ENCODE assay signal across 17 cellular contexts in the genomic region with DNA sequence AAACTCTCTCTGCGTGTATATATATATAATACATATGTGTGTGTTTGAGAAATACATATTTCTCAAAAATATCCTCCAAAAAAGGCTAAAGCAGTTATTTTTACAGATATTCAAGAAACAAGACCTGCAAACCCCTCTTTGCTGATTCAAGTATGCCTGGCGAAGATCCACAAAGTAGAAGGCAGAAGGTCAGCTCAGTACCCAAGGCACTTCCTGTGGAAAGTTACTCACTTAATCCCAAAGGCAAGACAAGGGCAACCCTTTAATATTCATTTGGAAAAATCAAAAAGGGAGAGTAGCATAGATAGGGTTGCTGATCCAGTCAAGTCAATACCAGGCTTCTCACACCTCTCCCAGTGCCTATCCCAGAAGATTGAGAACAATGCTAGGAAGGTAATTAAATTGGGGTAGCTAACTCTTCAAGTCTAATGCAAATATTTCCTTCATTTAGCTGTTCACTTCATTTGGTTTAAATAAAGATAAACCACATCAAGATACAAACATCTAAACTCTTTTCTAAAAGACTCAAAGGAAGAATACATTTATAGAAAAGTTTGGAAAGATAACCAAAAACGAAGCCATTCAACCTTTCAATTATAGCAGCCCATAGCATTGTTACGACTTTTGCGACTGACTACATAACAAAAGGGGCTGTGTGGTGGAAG. TPM values are rescaled to one million over a fixed set of nuclear protein-coding genes. Genes with fewer than 3 reads are reported as not detected.
DNase-seq lines count a peak whose midpoint lies in the region; ATAC-seq and TF ChIP-seq lines count a peak whose summit lies in the region.
"Had no signal": no experiment of that assay in that cellular context is flagged by ENCODE, and none has a peak within 500 bp of the region (broad histone marks: within the 10 kb centered on the region; RNA-seq: fewer than 3 reads in every experiment).

No MANE protein-coding gene starts in this region.

- H3K4me3 Mint-ChIP-seq in activated CD8-positive, alpha-beta T cell treated with anti-CD3 and anti-CD28 coated beads for 36 hours, result no peak overlapping the region
- no peak overlapping the region for H3K4me3 Mint-ChIP-seq in activated CD8-positive, alpha-beta T cell treated with anti-CD3 and anti-CD28 coated beads, Interleukin-2, amount 10 ng/mL, durations not matched to agents 7 days and 5 days
- H3K4me3 Mint-ChIP-seq: CD4-positive, alpha-beta memory T cell; mesothelial cell of epicardium had no signal

- H3K36me3 ChIP-seq in Loucy (ENCODE audit: insufficient read depth, low read length), result peaks cover 23% of the 10 kb centered on the region
- H3K36me3 ChIP-seq in spleen, result peaks cover 0 to 93% (median 50%) of the 10 kb centered on the region in 6 donors

- intact Hi-C loops in activated CD8-positive, alpha-beta T cell treated with anti-CD3 and anti-CD28 coated beads for 36 hours (cut with micrococcal nuclease), result loop anchor here (10.0 kb wide), 2 partner anchors 205 to 375 kb away; a partner anchor contains a TSS
- intact Hi-C loops in spleen (cut with DNase I; ENCODE audit: low total_unique reads), result loop anchor here (10.0 kb wide), 1 partner anchor 85 kb away; no protein-coding TSS in a partner anchor

- H3K9me3 Mint-ChIP-seq in activated CD8-positive, alpha-beta T cell treated with anti-CD3 and anti-CD28 coated beads for 36 hours, result no peaks in the 10 kb centered on the region
- H3K9me3 Mint-ChIP-seq in activated CD8-positive, alpha-beta T cell treated with anti-CD3 and anti-CD28 coated beads, Interleukin-2, amount 10 ng/mL, durations not matched to agents 7 days and 5 days (ENCODE audit: insufficient read depth), result no peaks in the 10 kb centered on the region
- H3K9me3 Mint-ChIP-seq: CD4-positive, alpha-beta memory T cell; mesothelial cell of epicardium had no signal

- H3K4me1 ChIP-seq in Loucy (ENCODE audit: insufficient read depth, low read length, poor library complexity, severe bottlenecking), result peaks cover 30% of the 10 kb centered on the region
- peaks cover 3 to 50% (median 17%) of the 10 kb centered on the region in 6 donors for H3K4me1 ChIP-seq in spleen

- TF ChIP-seq POLR2A in spleen (IDR thresholded peaks at IDR 0.05), result no peak

- no peak for DNase-seq in activated CD8-positive, alpha-beta T cell treated with anti-CD3 and anti-CD28 coated beads for 36 hours
- no peak for DNase-seq in activated CD8-positive, alpha-beta T cell treated with anti-CD3 and anti-CD28 coated beads, Interleukin-2, amount 10 ng/mL, durations not matched to agents 7 days and 5 days
- DNase-seq in fibroblast of mammary gland (ENCODE audit: low read depth) (peak; percentile 43), spleen (no peak), NCI-H524 treated with DMSO at 0.1 percent for 48 hours (lab: John Stamatoyannopoulos, UW) (no peak)
- no peak for DNase-seq in activated CD8-positive, alpha-beta memory T cell treated with anti-CD3 and anti-CD28 coated beads for 24 hours
- DNase-seq in effector CD8-positive, alpha-beta T cell (lab: John Stamatoyannopoulos, UW), result no peak
- DNase-seq: activated gamma-delta T cell treated with Interleukin-2 at 50 U/mL for 16 hours; body of pancreas; CD4-positive, alpha-beta memory T cell; effector CD4-positive, alpha-beta T cell; NCI-H1105; SIG-M5; T1000 had no signal

- H3K4me1 Mint-ChIP-seq in activated CD8-positive, alpha-beta T cell treated with anti-CD3 and anti-CD28 coated beads for 36 hours (ENCODE audit: low read depth), result peaks cover 31% of the 10 kb centered on the region
- H3K4me1 Mint-ChIP-seq in activated CD8-positive, alpha-beta T cell treated with anti-CD3 and anti-CD28 coated beads, Interleukin-2, amount 10 ng/mL, durations not matched to agents 7 days and 5 days (ENCODE audit: low read depth), result peaks cover 26% of the 10 kb centered on the region

- CTCF ChIA-PET in activated CD8-positive, alpha-beta T cell treated with anti-CD3 and anti-CD28 coated beads for 36 hours (lab: Charles Lee), result interaction anchor here (1.2 kb wide), 1 partner anchor 11 kb away, joined by 5 read pairs; no protein-coding TSS in a partner anchor
- CTCF ChIA-PET in activated CD8-positive, alpha-beta T cell treated with anti-CD3 and anti-CD28 coated beads, Interleukin-2, amount 10 ng/mL, durations not matched to agents 7 days and 5 days (lab: Charles Lee), result no interaction called here

- H3K9me2 ChIP-seq in Loucy (replicated peaks; ENCODE audit: low read depth, low read length), result no peaks in the 10 kb centered on the region

- H3K27me3 Mint-ChIP-seq in activated CD8-positive, alpha-beta T cell treated with anti-CD3 and anti-CD28 coated beads for 36 hours, result no peaks in the 10 kb centered on the region
- no peaks in the 10 kb centered on the region for H3K27me3 Mint-ChIP-seq in activated CD8-positive, alpha-beta T cell treated with anti-CD3 and anti-CD28 coated beads, Interleukin-2, amount 10 ng/mL, durations not matched to agents 7 days and 5 days (ENCODE audit: low read depth)
- H3K27me3 Mint-ChIP-seq: CD4-positive, alpha-beta memory T cell had no signal

- ATAC-seq in activated CD8-positive, alpha-beta T cell treated with anti-CD3 and anti-CD28 coated beads for 36 hours, result no peak
- no peak for ATAC-seq in activated CD8-positive, alpha-beta T cell treated with anti-CD3 and anti-CD28 coated beads, Interleukin-2, amount 10 ng/mL, durations not matched to agents 7 days and 5 days
- ATAC-seq: A549, body of pancreas had no signal

- H3K9me3 ChIP-seq in Loucy (ENCODE audit: insufficient read depth, low read depth, low read length) (no peaks in the 10 kb centered on the region), spleen (no peaks in the 10 kb centered on the region)
- H3K9me3 ChIP-seq: A549, body of pancreas had no signal

- H3K36me3 Mint-ChIP-seq in activated CD8-positive, alpha-beta T cell treated with anti-CD3 and anti-CD28 coated beads for 36 hours (ENCODE audit: low read depth), result peaks cover 47% of the 10 kb centered on the region
- peaks cover 65% of the 10 kb centered on the region for H3K36me3 Mint-ChIP-seq in activated CD8-positive, alpha-beta T cell treated with anti-CD3 and anti-CD28 coated beads, Interleukin-2, amount 10 ng/mL, durations not matched to agents 7 days and 5 days (ENCODE audit: low read depth)

- H3K27me3 ChIP-seq in Loucy (ENCODE audit: insufficient read depth, low read length, poor library complexity, severe bottlenecking), result no peaks in the 10 kb centered on the region
- H3K27me3 ChIP-seq in spleen (replicated peaks in 1 of 7), result no peaks in the 10 kb centered on the region
- H3K27me3 ChIP-seq: body of pancreas had no signal

- H3K4me3 ChIP-seq in Loucy (ENCODE audit: low read length, poor library complexity, severe bottlenecking) (no peak overlapping the region), fibroblast of mammary gland (ENCODE audit: control insufficient read depth, low read depth, low read length) (no peak overlapping the region), spleen (no peak overlapping the region)
- H3K4me3 ChIP-seq: A549, body of pancreas had no signal

- H4K20me1 ChIP-seq in Loucy (ENCODE audit: insufficient read depth, low read length, poor library complexity, severe bottlenecking), result peaks cover under 1% of the 10 kb centered on the region

- H3K27ac ChIP-seq in spleen, result peak overlapping the region; percentile 15 to 81 (median 52)
- H3K27ac ChIP-seq: A549, body of pancreas had no signal

- peaks cover 23% of the 10 kb centered on the region; the same call in 1 of the 2 replicates for H3K79me2 ChIP-seq in Loucy (ENCODE audit: insufficient read depth, low read length)

- POLR2A ChIA-PET in activated CD8-positive, alpha-beta T cell treated with anti-CD3 and anti-CD28 coated beads for 36 hours (lab: Charles Lee), result interaction anchor here (0.6 kb wide), 1 partner anchor 1756 kb away, joined by 3 read pairs; no protein-coding TSS in a partner anchor
- POLR2A ChIA-PET in activated CD8-positive, alpha-beta T cell treated with anti-CD3 and anti-CD28 coated beads, Interleukin-2, amount 10 ng/mL, durations not matched to agents 7 days and 5 days (lab: Charles Lee), result no interaction called here

- H3K9ac ChIP-seq in Loucy (ENCODE audit: low read depth, low read length, poor library complexity, severe bottlenecking), result no peak overlapping the region

- no peak for TF ChIP-seq CTCF in activated CD8-positive, alpha-beta T cell treated with anti-CD3 and anti-CD28 coated beads for 36 hours (IDR thresholded peaks at IDR 0.05)
- no peak for TF ChIP-seq CTCF in Loucy (conservative IDR thresholded peaks at IDR 0.05; ENCODE audit: low read length)
- TF ChIP-seq CTCF in fibroblast of mammary gland (conservative IDR thresholded peaks at IDR 0.05; ENCODE audit: control insufficient read depth, insufficient read depth, low read depth, low read length), result no peak
- TF ChIP-seq CTCF in spleen (IDR thresholded peaks at IDR 0.05 in 8 of 11, conservative IDR thresholded peaks at IDR 0.05 in 3 of 11), result no peak

- peak overlapping the region; percentile 30 for H3K4me2 ChIP-seq in Loucy (ENCODE audit: low read depth, low read length, poor library complexity, severe bottlenecking)
- H3K4me2 ChIP-seq: A549 had no signal

- H2AFZ ChIP-seq in Loucy (ENCODE audit: low read length), result no peak overlapping the region

- 85 to 92% (median 86%) methylated on average over 5 of the region's 5 CpGs for WGBS in spleen, 5 donors

- peak overlapping the region; percentile 76 for H3K27ac Mint-ChIP-seq in activated CD8-positive, alpha-beta T cell treated with anti-CD3 and anti-CD28 coated beads for 36 hours
- H3K27ac Mint-ChIP-seq in activated CD8-positive, alpha-beta T cell treated with anti-CD3 and anti-CD28 coated beads, Interleukin-2, amount 10 ng/mL, durations not matched to agents 7 days and 5 days, result no peak overlapping the region
- H3K27ac Mint-ChIP-seq: mesothelial cell of epicardium had no signal

- no peaks in the 10 kb centered on the region for H3F3A ChIP-seq in Loucy (ENCODE audit: low read depth)

RNA-seq across cellular contexts. Expression of a gene that starts 7.2 kb away (rescaled TPM):
- 10 to 100 TPM; 83.6 to 86.7 TPM for total RNA-seq in activated CD8-positive, alpha-beta T cell treated with anti-CD3 and anti-CD28 coated beads for 36 hours
- 10 to 100 TPM; 62.0 to 71.5 TPM for total RNA-seq in activated CD8-positive, alpha-beta T cell treated with anti-CD3 and anti-CD28 coated beads, Interleukin-2, amount 10 ng/mL, durations not matched to agents 7 days and 5 days
- total RNA-seq in spleen, result 10 to 100 TPM; 30.4 to 58.5 (median 38.4) TPM
- polyA plus RNA-seq in spleen, result 100 to 1,000 TPM in 2 of 3 donors, 10 to 100 TPM in 1; 97.4 to 136 (median 115) TPM

RNA-seq across cellular contexts. Expression of a gene that starts 9.6 kb away (rescaled TPM):
- 1 to 10 TPM; 1.3 to 2.1 TPM for total RNA-seq in activated CD8-positive, alpha-beta T cell treated with anti-CD3 and anti-CD28 coated beads for 36 hours
- 1 to 10 TPM; 3.3 to 4.8 TPM for total RNA-seq in activated CD8-positive, alpha-beta T cell treated with anti-CD3 and anti-CD28 coated beads, Interleukin-2, amount 10 ng/mL, durations not matched to agents 7 days and 5 days
- total RNA-seq in spleen, result 1 to 10 TPM; 4.8 to 9.8 (median 6.9) TPM
- polyA plus RNA-seq in spleen, result 1 to 10 TPM; 3.1 to 8.3 (median 7.0) TPM

RNA-seq across cellular contexts. Expression of a gene that starts 32.8 kb away (rescaled TPM):
- total RNA-seq in activated CD8-positive, alpha-beta T cell treated with anti-CD3 and anti-CD28 coated beads for 36 hours, result not detected
- not detected for total RNA-seq in activated CD8-positive, alpha-beta T cell treated with anti-CD3 and anti-CD28 coated beads, Interleukin-2, amount 10 ng/mL, durations not matched to agents 7 days and 5 days
- 100 to 1,000 TPM in 1 of 7 donors, 10 to 100 TPM in 6; 30.2 to 141 (median 68.2) TPM for total RNA-seq in spleen
- polyA plus RNA-seq in spleen, result 10 to 100 TPM; 11.0 to 33.7 (median 24.2) TPM

Comparison
In these comparisons a context has a peak if more than half of its experiments do, and no peak if none do; other contexts are left out.
1. RNA of a gene that starts 32.8 kb away (total RNA-seq): 30.2 to 141 TPM in spleen; not detected in activated CD8-positive, alpha-beta T cell treated with anti-CD3 and anti-CD28 coated beads for 36 hours and not detected in activated CD8-positive, alpha-beta T cell treated with anti-CD3 and anti-CD28 coated beads, Interleukin-2, amount 10 ng/mL, durations not matched to agents 7 days and 5 days; every median in the first group is over 10 times any median in the second.